ENCODE assay signal across 19 cellular contexts in genomic region chr10:121404611-121405010, GRCh38.
"Had no signal": no experiment of that assay in that cellular context is flagged by ENCODE, and none has a peak within 500 bp of the region (broad histone marks: within the 10 kb centered on the region; RNA-seq: fewer than 3 reads in every experiment).

No MANE protein-coding gene starts in this region.

- H3K36me3 Mint-ChIP-seq: IgD-negative memory B cell had no signal

- H3K4me3 ChIP-seq: K562, SJSA1, SK-N-MC had no signal

- H3K4me3 Mint-ChIP-seq: IgD-negative memory B cell had no signal

- H3K4me1 Mint-ChIP-seq: IgD-negative memory B cell had no signal

- H3K27ac Mint-ChIP-seq: IgD-negative memory B cell had no signal

- H3K4me1 ChIP-seq: SJSA1 had no signal

- DNase-seq: Kasumi-1, MM.1S, NCI-H1092 treated with DMSO at 0.1 percent for 48 hours, NCI-H1436, NCI-H187, NCI-H2029, NCI-H2081 treated with DMSO at 0.1 percent for 48 hours, NCI-H2227 treated with DMSO at 0.1 percent for 48 hours, NCI-H510A treated with DMSO at 0.1 percent for 48 hours, NCI-H526 treated with DMSO at 0.1 percent for 48 hours, NCI-H774, Right ventricle myocardium superior, RPMI8226, SIG-M5 had no signal

- H3K9me3 ChIP-seq: SJSA1 had no signal

- H3K36me3 ChIP-seq: SJSA1 had no signal

- H3K9me3 Mint-ChIP-seq: IgD-negative memory B cell had no signal

- H3K27me3 Mint-ChIP-seq: IgD-negative memory B cell had no signal

- H3K27ac ChIP-seq: KMS-11, SJSA1, SK-N-MC had no signal

- ATAC-seq: K562 had no signal

- H3K27me3 ChIP-seq: SJSA1 had no signal

- H3K9ac ChIP-seq: KMS-11 had no signal
